ENCODE assay signal across 12 cellular contexts in the genomic region with DNA sequence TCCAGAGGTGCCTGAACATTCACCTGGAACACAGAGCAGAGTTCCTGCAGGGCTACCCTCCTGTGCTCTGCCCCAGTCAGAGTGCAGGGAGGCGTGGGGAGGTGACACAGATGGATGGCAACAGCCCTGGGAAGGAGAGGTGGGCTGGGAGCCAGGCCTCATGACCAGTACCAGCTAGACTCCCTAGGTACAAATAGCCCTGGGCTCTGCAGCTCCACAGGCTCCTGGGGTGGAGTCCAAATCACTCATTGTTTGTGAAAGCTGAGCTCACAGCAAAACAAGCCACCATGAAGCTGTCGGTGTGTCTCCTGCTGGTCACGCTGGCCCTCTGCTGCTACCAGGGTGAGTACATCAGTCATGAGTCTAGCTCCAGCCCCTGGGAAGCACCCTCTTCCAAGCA. TPM values are rescaled to one million over a fixed set of nuclear protein-coding genes. Genes with fewer than 3 reads are reported as not detected.
DNase-seq lines count a peak whose midpoint lies in the region; ATAC-seq and TF ChIP-seq lines count a peak whose summit lies in the region.
"Had no signal": no experiment of that assay in that cellular context is flagged by ENCODE, and none has a peak within 500 bp of the region (broad histone marks: within the 10 kb centered on the region; RNA-seq: fewer than 3 reads in every experiment).

A gene with protein sequence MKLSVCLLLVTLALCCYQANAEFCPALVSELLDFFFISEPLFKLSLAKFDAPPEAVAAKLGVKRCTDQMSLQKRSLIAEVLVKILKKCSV (plus strand): TSS at position 219 of the 400 bp plus-strand sequence. CDS start 69 bp downstream, at position 288.

- no peak within 1 kb of the TSS for H3K27ac ChIP-seq in right lobe of liver
- H3K27ac ChIP-seq: thoracic aorta had no signal

- 40% methylated on average over 2 of the region's 3 CpGs for WGBS in right lobe of liver (ENCODE audit: insufficient coverage, low coverage, low lambda C conversion rate, missing lambda C conversion rate)

- POLR2A ChIA-PET in MCF 10A (lab: Yijun Ruan, JAX) = interaction anchor here (0.6 to 1.6 kb wide), 4 partner anchors 13 to 353 kb away, joined by 3 to 7 read pairs (median 3); no protein-coding TSS in a partner anchor
- POLR2A ChIA-PET in T-cell (lab: Charles Lee) = no interaction called here

- H3K36me3 ChIP-seq in right lobe of liver = no peaks in the 10 kb centered on the region
- H3K36me3 ChIP-seq: thoracic aorta had no signal

- intact Hi-C loops in MCF 10A (cut with micrococcal nuclease) = no loop called here
- intact Hi-C loops in right lobe of liver (cut with DNase I) = no loop called here

- H3K4me1 ChIP-seq in right lobe of liver = no peaks in the 10 kb centered on the region

- H3K27me3 Mint-ChIP-seq in MCF 10A (ENCODE audit: insufficient read depth, unreplicated experiment) = peaks cover 60% of the 10 kb centered on the region
- H3K27me3 Mint-ChIP-seq in T-cell = peaks cover 34 to 68% of the 10 kb centered on the region in 2 donors
- H3K27me3 Mint-ChIP-seq in natural killer cell treated with Interleukin-12 subunit alpha and Interleukin-12 subunit beta and Interleukin-15 and Interleukin-18, amount 100 ng/mL, for 72 hours = peaks cover 19 to 43% of the 10 kb centered on the region in 2 donors

- no TSS peak for BruUV-seq in MCF 10A (replicated peaks; lab: Mats Ljungman, UMichigan)

- H3K36me3 Mint-ChIP-seq in MCF 10A (ENCODE audit: insufficient read depth, unreplicated experiment) = no peaks in the 10 kb centered on the region
- no peaks in the 10 kb centered on the region for H3K36me3 Mint-ChIP-seq in T-cell
- H3K36me3 Mint-ChIP-seq in natural killer cell treated with Interleukin-12 subunit alpha and Interleukin-12 subunit beta and Interleukin-15 and Interleukin-18, amount 100 ng/mL, for 72 hours = no peaks in the 10 kb centered on the region

- no peak within 1 kb of the TSS for H3K4me3 ChIP-seq in right lobe of liver
- H3K4me3 ChIP-seq: thoracic aorta had no signal

- CTCF ChIA-PET in MCF 10A (lab: Yijun Ruan, JAX) = interaction anchor here (0.5 to 3.7 kb wide), 15 partner anchors 8 to 183 kb away, joined by 3 to 23 read pairs (median 3); no protein-coding TSS in a partner anchor
- CTCF ChIA-PET in T-cell (lab: Charles Lee) = no interaction called here

- no peaks in the 10 kb centered on the region for H3K27me3 ChIP-seq in right lobe of liver

- H3K9me3 Mint-ChIP-seq in MCF 10A (ENCODE audit: unreplicated experiment) (no peaks in the 10 kb centered on the region), T-cell (no peaks in the 10 kb centered on the region)
- H3K9me3 Mint-ChIP-seq in natural killer cell treated with Interleukin-12 subunit alpha and Interleukin-12 subunit beta and Interleukin-15 and Interleukin-18, amount 100 ng/mL, for 72 hours = no peaks in the 10 kb centered on the region
- H3K9me3 Mint-ChIP-seq: neural crest cell had no signal

- TF ChIP-seq CTCF in MCF 10A (IDR thresholded peaks at IDR 0.05; ENCODE audit: unreplicated experiment) (no peak), right lobe of liver (IDR thresholded peaks at IDR 0.05) (no peak)

- H3K4me1 Mint-ChIP-seq in MCF 10A (ENCODE audit: insufficient read depth, unreplicated experiment) = no peaks in the 10 kb centered on the region
- H3K4me1 Mint-ChIP-seq in T-cell = no peaks in the 10 kb centered on the region
- no peaks in the 10 kb centered on the region for H3K4me1 Mint-ChIP-seq in natural killer cell treated with Interleukin-12 subunit alpha and Interleukin-12 subunit beta and Interleukin-15 and Interleukin-18, amount 100 ng/mL, for 72 hours (ENCODE audit: low read depth in 2 of 2)
- H3K4me1 Mint-ChIP-seq: neural crest cell had no signal

- TF ChIP-seq POLR2A in right lobe of liver (IDR thresholded peaks at IDR 0.05) = no peak

- no peak within 1 kb of the TSS for H3K4me3 Mint-ChIP-seq in MCF 10A (ENCODE audit: unreplicated experiment)
- no peak within 1 kb of the TSS for H3K4me3 Mint-ChIP-seq in T-cell
- H3K4me3 Mint-ChIP-seq in natural killer cell treated with Interleukin-12 subunit alpha and Interleukin-12 subunit beta and Interleukin-15 and Interleukin-18, amount 100 ng/mL, for 72 hours = no peak within 1 kb of the TSS
- H3K4me3 Mint-ChIP-seq: neural crest cell had no signal

- ATAC-seq in right lobe of liver = peak in 3 of 4 donors; percentile 10 to 42 (median 19)
- ATAC-seq in GM21825 (IDR thresholded peaks at IDR 0.05; ENCODE audit: unreplicated experiment) = no peak
- no peak for ATAC-seq in HG03196 (IDR thresholded peaks at IDR 0.05; ENCODE audit: unreplicated experiment)
- no peak for ATAC-seq in T-cell (replicated peaks in 1 of 4)
- no peak for ATAC-seq in natural killer cell treated with Interleukin-12 subunit alpha and Interleukin-12 subunit beta and Interleukin-15 and Interleukin-18, amount 100 ng/mL, for 72 hours

- DNase-seq in DMS153 treated with DMSO at 0.1 percent for 48 hours (lab: John Stamatoyannopoulos, UW; ENCODE audit: unreplicated experiment) = peak; percentile 52
- peak; percentile 97 for DNase-seq in NCI-H146 treated with DMSO at 0.1 percent for 48 hours (lab: John Stamatoyannopoulos, UW; ENCODE audit: unreplicated experiment)
- DNase-seq in MCF 10A (ENCODE audit: unreplicated experiment) = peak; percentile 74
- no peak for DNase-seq in right lobe of liver
- no peak for DNase-seq in T-cell
- no peak for DNase-seq in natural killer cell treated with Interleukin-12 subunit alpha and Interleukin-12 subunit beta and Interleukin-15 and Interleukin-18, amount 100 ng/mL, for 72 hours (ENCODE audit: low spot score)
- DNase-seq: activated CD4-positive, CD25-positive, alpha-beta regulatory T cell; stimulated activated CD4-positive, alpha-beta T cell treated with anti-CD3 and anti-CD28 coated beads, Interleukin-4, amount 100 ng/mL, for 24 hours had no signal

- no peaks in the 10 kb centered on the region for H3K9me3 ChIP-seq in right lobe of liver
- H3K9me3 ChIP-seq: thoracic aorta had no signal

- no peak within 1 kb of the TSS for H3K27ac Mint-ChIP-seq in MCF 10A (ENCODE audit: low read depth, unreplicated experiment)
- no peak within 1 kb of the TSS for H3K27ac Mint-ChIP-seq in T-cell
- no peak within 1 kb of the TSS for H3K27ac Mint-ChIP-seq in natural killer cell treated with Interleukin-12 subunit alpha and Interleukin-12 subunit beta and Interleukin-15 and Interleukin-18, amount 100 ng/mL, for 72 hours

RNA-seq across cellular contexts. Expression of the gene that starts here (rescaled TPM):
- total RNA-seq in MCF 10A (2022) = not detected in 2 replicates
- total RNA-seq in right lobe of liver = not detected
- not detected for total RNA-seq in T-cell
- not detected for total RNA-seq in natural killer cell treated with Interleukin-12 subunit alpha and Interleukin-12 subunit beta and Interleukin-15 and Interleukin-18, amount 100 ng/mL, for 72 hours
- total RNA-seq: neural crest cell, thoracic aorta had no signal

Comparison
In these comparisons a context has a peak if more than half of its experiments do, and no peak if none do; other contexts are left out.
1. Peak in DNase-seq in MCF 10A; RNA of the gene not detected or under 1 TPM.
2. Peak in ATAC-seq in right lobe of liver; RNA of the gene not detected or under 1 TPM.
3. DNase-seq: peak in DMS153 treated with DMSO at 0.1 percent for 48 hours (single experiment) and NCI-H146 treated with DMSO at 0.1 percent for 48 hours (single experiment); none in right lobe of liver (0 of 3), T-cell (0 of 34) and natural killer cell treated with Interleukin-12 subunit alpha and Interleukin-12 subunit beta and Interleukin-15 and Interleukin-18, amount 100 ng/mL, for 72 hours (single experiment).